8 cellular contexts compared by ENCODE assay signal in genomic region chr6:159863341-159863740, GRCh38. TPM values are rescaled to one million over a fixed set of nuclear protein-coding genes. Genes with fewer than 3 reads are reported as not detected.
A peak's percentile ranks its signal among the peaks of the same experiment; 100 is the strongest.
DNase-seq lines count a peak whose midpoint lies in the region; ATAC-seq, FAIRE-seq and TF ChIP-seq lines count a peak whose summit lies in the region.
"Not testable (repeated sequence)": the region's sequence is repeated elsewhere in the genome, so short reads cannot be mapped to it uniquely, and the experiment has no call there.

No MANE protein-coding gene starts in this region.

- not testable (repeated sequence) for H3K27me3 Mint-ChIP-seq in HFFc6 (ENCODE audit: insufficient read depth)

- CTCF ChIA-PET in GM12878 (lab: Yijun Ruan, JAX): interaction anchor here (0.6 to 3.6 kb wide), 49 partner anchors 9 to 718 kb away, joined by 3 to 114 read pairs (median 4); partner anchors contain the start of genes MAS1 and WTAP

- H3F3A ChIP-seq in neural cell (ENCODE audit: insufficient read depth, low read length, poor library complexity, severe bottlenecking): not testable (repeated sequence)

- H4K20me1 ChIP-seq in DND-41 (ENCODE audit: insufficient read depth, low read length); GM12878 (ENCODE audit: control insufficient read depth, insufficient read depth); neural cell (ENCODE audit: insufficient read depth): not testable (repeated sequence)

- TF ChIP-seq RAD21 in GM12878 (IDR thresholded peaks at IDR 0.05; ENCODE audit: insufficient read depth, low read depth, low read length): peak; percentile 90
- peak; percentile 80 for TF ChIP-seq RAD21 in neural cell (conservative IDR thresholded peaks at IDR 0.05)

- not testable (repeated sequence) for H3K9me3 Mint-ChIP-seq in HFFc6

- H3K36me3 ChIP-seq in DND-41 (ENCODE audit: insufficient read depth, low read length); GM12878 (ENCODE audit: control insufficient read depth in 2 of 2, insufficient read depth in 2 of 2, low read length in 1 of 2); neural cell (ENCODE audit: insufficient read depth, low read length); upper lobe of right lung: not testable (repeated sequence)

- TF ChIP-seq CTCF in DND-41 (IDR thresholded peaks at IDR 0.05; ENCODE audit: borderline replicate concordance, extremely low read depth, low read length, poor library complexity, severe bottlenecking) (peak; percentile 71), HFFc6 (IDR thresholded peaks at IDR 0.05) (peak; percentile 80), GM12878 (IDR thresholded peaks at IDR 0.05 in 2 of 3, conservative IDR thresholded peaks at IDR 0.05 in 1 of 3; ENCODE audit: control insufficient read depth in 2 of 3, extremely low read depth in 1 of 3, insufficient read depth in 1 of 3, low read depth in 3 of 3, low read length in 3 of 3) (peak; percentile 30 to 71 (median 37); a peak in 4 of 6 replicates), neural cell (IDR thresholded peaks at IDR 0.05; ENCODE audit: poor library complexity, severe bottlenecking) (peak; percentile 70), upper lobe of right lung (IDR thresholded peaks at IDR 0.05) (peak; percentile 48)

- RAD21 ChIA-PET in GM12878 (lab: Charles Lee; ENCODE audit: unreplicated experiment): interaction anchor here (0.7 to 5.4 kb wide), 34 partner anchors 10 to 689 kb away, joined by 3 to 74 read pairs (median 5); partner anchors contain the start of genes SOD2 and TCP1

- TF ChIP-seq EP300 in GM12878 (IDR thresholded peaks at IDR 0.05; ENCODE audit: borderline replicate concordance in 1 of 2, control insufficient read depth in 1 of 2, low read depth in 2 of 2, low read length in 2 of 2); neural cell (conservative IDR thresholded peaks at IDR 0.05; ENCODE audit: poor library complexity, severe bottlenecking): not testable (repeated sequence)

- not testable (repeated sequence) for H3K27ac ChIP-seq in DND-41 (ENCODE audit: low read length); GM12878 (ENCODE audit: control insufficient read depth, insufficient read depth); neural cell (ENCODE audit: low read length); upper lobe of right lung

- not testable (repeated sequence) for H3K4me1 Mint-ChIP-seq in HFFc6 (ENCODE audit: low read depth)

- peaks cover 25% of the 10 kb centered on the region for H3K4me1 ChIP-seq in DND-41 (ENCODE audit: insufficient read depth, low read length)
- not testable (repeated sequence) for H3K4me1 ChIP-seq in GM12878 (ENCODE audit: control insufficient read depth, insufficient read depth, low read length); upper lobe of right lung

- not testable (repeated sequence) for H3K36me3 Mint-ChIP-seq in HFFc6 (ENCODE audit: low read depth)

- H3K4me2 ChIP-seq in DND-41 (ENCODE audit: insufficient read depth, low read length): peak overlapping the region; percentile 48; the same call in 1 of the 2 replicates
- not testable (repeated sequence) for H3K4me2 ChIP-seq in GM12878 (ENCODE audit: control insufficient read depth, insufficient read depth); neural cell (ENCODE audit: low read length)

- TF ChIP-seq POLR2A in GM12878 (IDR thresholded peaks at IDR 0.05; ENCODE audit: low read depth, low read length): not testable (repeated sequence)

- not testable (repeated sequence) for H3K4me3 ChIP-seq in DND-41 (ENCODE audit: low read depth in 1 of 2, low read length in 2 of 2); GM12878; neural cell (ENCODE audit: low read length); upper lobe of right lung

- 19% methylated on average over 5 of the region's 5 CpGs for WGBS in GM12878 (ENCODE audit: insufficient coverage, insufficient replicate concordance, low lambda C conversion rate, missing lambda C conversion rate)

- POLR2A ChIA-PET in GM12878 (lab: Charles Lee): interaction anchor here (1.0 kb wide), 2 partner anchors 36 to 75 kb away, joined by 3 to 6 read pairs; no protein-coding TSS in a partner anchor

- not testable (repeated sequence) for FAIRE-seq in GM12878 (lab: Jason Lieb, UNC)

- not testable (repeated sequence) for H3K27ac Mint-ChIP-seq in HFFc6

- not testable (repeated sequence) for BruUV-seq in GM12878 (replicated peaks; lab: Mats Ljungman, UMichigan)

- intact Hi-C loops in GM12878 (cut with micrococcal nuclease; ENCODE audit: unreplicated experiment): loop anchor here (1.0 to 5.0 kb wide), 3 partner anchors 78 to 669 kb away; no protein-coding TSS in a partner anchor
- intact Hi-C loops in Right ventricle myocardium inferior (cut with DNase I): loop anchor here (1.0 to 10.0 kb wide), 4 partner anchors 78 to 669 kb away; no protein-coding TSS in a partner anchor
- intact Hi-C loops in upper lobe of right lung (cut with DNase I): not testable (repeated sequence)

- H3K4me3 Mint-ChIP-seq in HFFc6: not testable (repeated sequence)

- peak; percentile 57 for DNase-seq in DND-41
- peak; percentile 60 for DNase-seq in HFFc6
- DNase-seq in NCI-H2081 (lab: John Stamatoyannopoulos, UW): peak; percentile 27 to 43
- DNase-seq in SK-MEL-5 (ENCODE audit: low read depth, low spot score): peak; percentile 74
- DNase-seq in GM12878 (ENCODE audit: low read depth, low spot score): peak; percentile 45
- DNase-seq in Right ventricle myocardium inferior (ENCODE audit: missing footprints); upper lobe of right lung: not testable (repeated sequence)

- H3K9me3 ChIP-seq in DND-41 (ENCODE audit: insufficient read depth, low read length, severe bottlenecking); GM12878 (replicated peaks; ENCODE audit: control insufficient read depth, insufficient read depth, low read length); neural cell (ENCODE audit: low read length); upper lobe of right lung: not testable (repeated sequence)

- not testable (repeated sequence) for H3K9ac ChIP-seq in DND-41 (ENCODE audit: low read depth, low read length); GM12878 (ENCODE audit: control insufficient read depth, insufficient read depth, low read length); neural cell (ENCODE audit: low read length)

- peak; percentile 47; the same call in 1 of the 3 replicates for ATAC-seq in DND-41 (ENCODE audit: insufficient read depth, low read depth)
- peak; percentile 92 for ATAC-seq in GM12878
- ATAC-seq in Right ventricle myocardium inferior: peak; percentile 64
- ATAC-seq in upper lobe of right lung: peak; percentile 80

- not testable (repeated sequence) for H3K79me2 ChIP-seq in DND-41 (ENCODE audit: insufficient read depth, low read length); GM12878 (ENCODE audit: control insufficient read depth, insufficient read depth, low read length); neural cell (replicated peaks; ENCODE audit: insufficient read depth, low read length)

- not testable (repeated sequence) for H2AFZ ChIP-seq in DND-41 (ENCODE audit: low read depth, low read length); GM12878 (ENCODE audit: control insufficient read depth, low read depth, low read length); neural cell (ENCODE audit: low read depth, low read length)

- SMC1A ChIA-PET in GM12878 (lab: Charles Lee; ENCODE audit: uncharacterized antibody, unreplicated experiment): interaction anchor here (0.6 to 4.7 kb wide), 36 partner anchors 9 to 869 kb away, joined by 3 to 113 read pairs (median 4); partner anchors contain the start of gene MAS1

- not testable (repeated sequence) for H3K9me2 ChIP-seq in neural cell (ENCODE audit: insufficient read depth, low read length)

- H3K27me3 ChIP-seq in DND-41 (ENCODE audit: insufficient read depth, low read length, poor library complexity); GM12878 (replicated peaks in 1 of 2; ENCODE audit: control insufficient read depth in 2 of 2, insufficient read depth in 2 of 2, low read length in 1 of 2); neural cell (ENCODE audit: insufficient read depth, low read depth, low read length); upper lobe of right lung: not testable (repeated sequence)

- in situ Hi-C loops in SK-MEL-5 (cut with HindIII; ENCODE audit: low pct_unique_long_range_greater_than_20kb, low sequenced_read_pairs): not testable (repeated sequence)
- in situ Hi-C loops in GM12878 (cut with MboI): loop anchor here (5.0 kb wide), 1 partner anchor 594 kb away; no protein-coding TSS in a partner anchor

RNA-seq across cellular contexts. Expression of gene MAS1, which starts 27.4 kb away (rescaled TPM):
- not detected for total RNA-seq in HFFc6 (2021; fragmentation: NEBNext Ultra II Directional; extraction: Animal tissue kit (Norgen Biotek cat#: 25700))
- total RNA-seq in SK-MEL-5 (2014; rRNA removed; shearing (Covaris generic)): not detected in 2 replicates
- polyA plus RNA-seq in SK-MEL-5 (2015; cell fraction: cytosol; rRNA removed): not detected in 2 replicates
- not detected in 2 replicates for polyA plus RNA-seq in SK-MEL-5 (2015; cell fraction: nucleus; rRNA removed)
- total RNA-seq in GM12878 (2013; cell fraction: nucleolus; rRNA removed): 0.20 and 0.21 TPM in 2 replicates
- total RNA-seq in GM12878 (2014; rRNA removed) (under 0.01 TPM in 1 of 2 replicates, not detected in the other), GM12878 (2014; rRNA removed; fragmentation: Illumina TruSeq; extraction: Trizol) (not detected in 2 replicates), GM12878 (2021) (not detected in 2 replicates), Right ventricle myocardium inferior (not detected), upper lobe of right lung (not detected)
- polyA plus RNA-seq in GM12878 (2011; ENCODE audit: low read depth): not detected
- polyA plus RNA-seq in GM12878 (2011; rRNA removed) (0.07 and 0.08 TPM in 2 replicates), GM12878 (2014; fragmentation: Illumina TruSeq; extraction: Trizol) (0.02 TPM in 1 of 2 replicates, not detected in the other), GM12878 (2014; fragmentation: Nextera tagmentation; extraction: Ambion mirVana) (not detected), GM12878 (2014; rRNA removed) (0.01 TPM in 1 of 2 replicates, not detected in the other), GM12878 (2016; fragmentation: Nextera tagmentation; extraction: Ambion mirVana) (not detected), neural cell (not detected in 2 replicates)
- polyA plus RNA-seq in GM12878 (2011; cell fraction: cytosol; rRNA removed): 0.03 and 0.07 TPM in 2 replicates
- 0.04 and 0.06 TPM in 2 replicates for polyA plus RNA-seq in GM12878 (2011; cell fraction: nucleus; rRNA removed)
- not detected in 2 replicates for polyA plus RNA-seq in GM12878 (2012)
- 0.21 and 0.29 TPM in 2 replicates for polyA minus RNA-seq in GM12878 (2011; rRNA and poly(A)+ RNA removed)
- polyA minus RNA-seq in GM12878 (2011; cell fraction: cytosol; rRNA and poly(A)+ RNA removed): 0.13 TPM in 1 of 2 replicates, not detected in the other
- polyA minus RNA-seq in GM12878 (2011; cell fraction: nucleus; rRNA and poly(A)+ RNA removed): 0.10 and 0.12 TPM in 2 replicates
- polyA minus RNA-seq in neural cell: not detected in 2 replicates
